Comparison of ENCODE assay signal across 19 cellular contexts in genomic region chr3:52841981-52842340, GRCh38. TPM values are rescaled to one million over a fixed set of nuclear protein-coding genes. Genes with fewer than 3 reads are reported as not detected.
"Had no signal": no experiment of that assay in that cellular context is flagged by ENCODE, and none has a peak within 500 bp of the region (broad histone marks: within the 10 kb centered on the region; RNA-seq: fewer than 3 reads in every experiment).

No MANE protein-coding gene starts in this region.

- H3K27me3 ChIP-seq: body of pancreas, colonic mucosa, esophagus muscularis mucosa had no signal

- H3K4me3 ChIP-seq: body of pancreas, colonic mucosa, esophagus muscularis mucosa, mucosa of descending colon, thoracic aorta had no signal

- H3K9me3 ChIP-seq: body of pancreas, colonic mucosa, esophagus muscularis mucosa, mucosa of descending colon, thoracic aorta had no signal

- H3K9me3 Mint-ChIP-seq: activated CD4-positive, alpha-beta memory T cell treated with anti-CD3 and anti-CD28 coated beads, Interleukin-2, amount 10 ng/mL, durations not matched to agents 7 days and 5 days; activated T-cell treated with anti-CD3 and anti-CD28 coated beads, Interleukin-2, amount 50 U/mL, for 4 hours; naive thymus-derived CD8-positive, alpha-beta T cell; stimulated activated effector memory CD8-positive, alpha-beta T cell treated with anti-CD3 and anti-CD28 coated beads, Interleukin-12 subunit alpha, Interleukin-12 subunit beta, amount 100 ng/mL, for 72 hours had no signal

- H3K27ac ChIP-seq: body of pancreas, colonic mucosa had no signal

- H3K4me1 ChIP-seq: colonic mucosa had no signal

- ATAC-seq: activated T-cell treated with anti-CD3 and anti-CD28 coated beads, Interleukin-2, amount 50 U/mL, for 4 hours; body of pancreas; mucosa of descending colon; naive thymus-derived CD8-positive, alpha-beta T cell; stimulated activated effector memory CD8-positive, alpha-beta T cell treated with anti-CD3 and anti-CD28 coated beads, Interleukin-12 subunit alpha, Interleukin-12 subunit beta, amount 100 ng/mL, for 72 hours; T-helper 17 cell had no signal

- DNase-seq: activated CD4-positive, alpha-beta memory T cell treated with anti-CD3 and anti-CD28 coated beads, Interleukin-2, amount 10 ng/mL, durations not matched to agents 7 days and 5 days; activated CD4-positive, alpha-beta T cell treated with anti-CD3 and anti-CD28 coated beads for 4 hours; activated gamma-delta T cell; activated T-cell treated with anti-CD3 and anti-CD28 coated beads, Interleukin-2, amount 50 U/mL, for 4 hours; amniotic stem cell; body of pancreas; central memory CD4-positive, alpha-beta T cell; colonic mucosa; glutamatergic neuron; mucosa of descending colon; naive thymus-derived CD8-positive, alpha-beta T cell; occipital lobe; T-helper 17 cell had no signal

- H3K4me3 Mint-ChIP-seq: activated CD4-positive, alpha-beta memory T cell treated with anti-CD3 and anti-CD28 coated beads, Interleukin-2, amount 10 ng/mL, durations not matched to agents 7 days and 5 days; activated naive CD8-positive, alpha-beta T cell; activated T-cell treated with anti-CD3 and anti-CD28 coated beads, Interleukin-2, amount 50 U/mL, for 4 hours; naive thymus-derived CD8-positive, alpha-beta T cell; stimulated activated effector memory CD8-positive, alpha-beta T cell treated with anti-CD3 and anti-CD28 coated beads, Interleukin-12 subunit alpha, Interleukin-12 subunit beta, amount 100 ng/mL, for 72 hours; T-helper 17 cell had no signal

- H3K27me3 Mint-ChIP-seq: activated CD4-positive, alpha-beta memory T cell treated with anti-CD3 and anti-CD28 coated beads, Interleukin-2, amount 10 ng/mL, durations not matched to agents 7 days and 5 days; activated naive CD8-positive, alpha-beta T cell; naive thymus-derived CD8-positive, alpha-beta T cell; T-helper 17 cell had no signal

- H3K27ac Mint-ChIP-seq: activated CD4-positive, alpha-beta memory T cell treated with anti-CD3 and anti-CD28 coated beads, Interleukin-2, amount 10 ng/mL, durations not matched to agents 7 days and 5 days; activated naive CD8-positive, alpha-beta T cell; stimulated activated effector memory CD8-positive, alpha-beta T cell treated with anti-CD3 and anti-CD28 coated beads, Interleukin-12 subunit alpha, Interleukin-12 subunit beta, amount 100 ng/mL, for 72 hours; T-helper 17 cell had no signal

- H3K36me3 ChIP-seq: colonic mucosa had no signal

RNA-seq across cellular contexts. Expression of gene MUSTN1, which starts 7.1 kb away (rescaled TPM):
- total RNA-seq: fibroblast of villous mesenchyme, occipital lobe, pulmonary artery endothelial cell had no signal

RNA-seq across cellular contexts. Expression of gene ITIH3, which starts 47.4 kb away (rescaled TPM):
- total RNA-seq: activated CD4-positive, alpha-beta memory T cell treated with anti-CD3 and anti-CD28 coated beads, Interleukin-2, amount 10 ng/mL, durations not matched to agents 7 days and 5 days; naive thymus-derived CD8-positive, alpha-beta T cell; pulmonary artery endothelial cell; T-helper 17 cell had no signal
